Comparison of ENCODE assay signal across 8 cellular contexts in the genomic region with DNA sequence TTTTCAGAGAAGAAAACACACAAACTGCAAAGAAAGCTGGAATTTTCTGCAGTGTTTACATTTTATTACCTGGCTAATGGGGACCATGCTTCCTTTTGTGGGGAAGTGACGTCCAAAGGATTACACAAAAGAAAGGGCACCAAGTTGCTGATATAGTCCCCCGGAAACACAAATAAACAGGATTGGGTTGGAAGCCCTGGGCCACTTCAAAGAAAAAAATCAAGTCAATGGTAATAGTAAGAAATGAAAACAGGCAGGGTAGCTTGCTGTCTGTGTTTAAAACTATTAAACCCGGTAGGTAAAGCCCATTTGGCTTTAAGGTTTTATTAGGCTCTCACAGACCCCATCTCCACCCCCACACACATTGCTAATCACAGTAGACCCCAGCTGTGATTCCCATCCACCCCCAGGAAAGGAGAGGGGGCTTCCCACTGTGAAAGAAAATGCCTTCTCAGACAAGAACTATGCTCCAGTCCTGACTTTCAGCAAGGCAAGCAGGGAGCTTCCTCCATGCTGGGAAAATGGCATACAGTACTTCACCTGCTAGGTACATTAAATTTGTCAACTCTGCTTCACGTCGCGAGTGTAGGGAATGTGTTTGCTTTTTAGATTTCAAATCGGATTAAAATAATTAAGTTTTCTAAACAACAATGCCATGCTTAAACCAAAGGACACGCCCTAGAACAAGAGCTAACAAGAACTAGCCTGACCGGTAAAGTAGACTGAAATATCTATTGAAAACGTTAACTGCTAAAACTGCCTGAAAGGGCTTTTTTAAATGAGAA. TPM values are rescaled to one million over a fixed set of nuclear protein-coding genes. Genes with fewer than 3 reads are reported as not detected.
DNase-seq lines count a peak whose midpoint lies in the region; ATAC-seq and TF ChIP-seq lines count a peak whose summit lies in the region.

No MANE protein-coding gene starts in this region.

- H3K4me3 Mint-ChIP-seq in activated naive CD8-positive, alpha-beta T cell treated with anti-CD3 and anti-CD28 coated beads, Interleukin-2, amount 10 ng/mL, durations not matched to agents 7 days and 5 days: peak overlapping the region; percentile 90

- no peak for TF ChIP-seq POLR2A in thyroid gland (IDR thresholded peaks at IDR 0.05)

- no peak for ATAC-seq in activated naive CD8-positive, alpha-beta T cell treated with anti-CD3 and anti-CD28 coated beads, Interleukin-2, amount 10 ng/mL, durations not matched to agents 7 days and 5 days (ENCODE audit: low read depth)
- ATAC-seq in HG02798 (IDR thresholded peaks at IDR 0.05; ENCODE audit: poor library complexity, unreplicated experiment): no peak

- no peaks in the 10 kb centered on the region for H3K27me3 ChIP-seq in ACC112 (ENCODE audit: insufficient read depth, low read length)
- H3K27me3 ChIP-seq in HUES6 (ENCODE audit: control insufficient read depth, insufficient read depth, low read length): peaks cover 9% of the 10 kb centered on the region
- H3K27me3 ChIP-seq in thyroid gland: no peaks in the 10 kb centered on the region

- intact Hi-C loops in thyroid gland (cut with DNase I): loop anchor here (5.0 kb wide), 1 partner anchor 399 kb away; no protein-coding TSS in a partner anchor

- H3K4me1 ChIP-seq in ACC112 (ENCODE audit: control insufficient read depth, insufficient read depth, low read length, unreplicated experiment): peaks cover 11% of the 10 kb centered on the region
- peaks cover 22% of the 10 kb centered on the region for H3K4me1 ChIP-seq in HUES6 (ENCODE audit: control insufficient read depth, insufficient read depth, low read length)
- peaks cover 0 to 10% of the 10 kb centered on the region in 2 donors for H3K4me1 ChIP-seq in thyroid gland

- H3K36me3 ChIP-seq in ACC112 (ENCODE audit: insufficient read depth, low read length) (no peaks in the 10 kb centered on the region), HUES6 (ENCODE audit: control insufficient read depth, insufficient read depth, low read length) (peaks cover 14% of the 10 kb centered on the region; the same call in 1 of the 2 replicates), thyroid gland (no peaks in the 10 kb centered on the region)

- no peak for TF ChIP-seq CTCF in thyroid gland (IDR thresholded peaks at IDR 0.05)

- H3K79me2 ChIP-seq in ACC112 (ENCODE audit: control insufficient read depth, insufficient read depth, low read length, unreplicated experiment): peaks cover 18% of the 10 kb centered on the region

- no peak for DNase-seq in activated naive CD8-positive, alpha-beta T cell treated with anti-CD3 and anti-CD28 coated beads, Interleukin-2, amount 10 ng/mL, durations not matched to agents 7 days and 5 days
- DNase-seq in iris pigment epithelial cell (ENCODE audit: low read depth) (peak; percentile 30), thyroid gland (no peak), NCI-H2029 (lab: John Stamatoyannopoulos, UW) (no peak)
- no peak for DNase-seq in effector CD4-positive, alpha-beta T cell

- no peaks in the 10 kb centered on the region for H3K9me3 Mint-ChIP-seq in activated naive CD8-positive, alpha-beta T cell treated with anti-CD3 and anti-CD28 coated beads, Interleukin-2, amount 10 ng/mL, durations not matched to agents 7 days and 5 days

- H3K36me3 Mint-ChIP-seq in activated naive CD8-positive, alpha-beta T cell treated with anti-CD3 and anti-CD28 coated beads, Interleukin-2, amount 10 ng/mL, durations not matched to agents 7 days and 5 days: no peaks in the 10 kb centered on the region

- POLR2A ChIA-PET in activated naive CD8-positive, alpha-beta T cell treated with anti-CD3 and anti-CD28 coated beads, Interleukin-2, amount 10 ng/mL, durations not matched to agents 7 days and 5 days (lab: Charles Lee): interaction anchor here (0.7 kb wide), 1 partner anchor 303 kb away, joined by 3 read pairs; no protein-coding TSS in a partner anchor

- peak overlapping the region; percentile 82 for H3K4me3 ChIP-seq in ACC112 (ENCODE audit: low read depth, low read length)
- H3K4me3 ChIP-seq in HUES6 (ENCODE audit: low read depth, low read length): peak overlapping the region; percentile 95
- peak overlapping the region in 2 of 3 donors; percentile 80 to 94 for H3K4me3 ChIP-seq in thyroid gland (replicated peaks in 1 of 3)

- H2AFZ ChIP-seq in ACC112 (ENCODE audit: low read length, unreplicated experiment): peak overlapping the region; percentile 34

- WGBS in thyroid gland, 2 donors: 11 to 20% methylated on average over 10 of the region's 10 CpGs

- peaks cover 17% of the 10 kb centered on the region for H3K4me1 Mint-ChIP-seq in activated naive CD8-positive, alpha-beta T cell treated with anti-CD3 and anti-CD28 coated beads, Interleukin-2, amount 10 ng/mL, durations not matched to agents 7 days and 5 days

- no peak overlapping the region for H3K27ac ChIP-seq in ACC112 (ENCODE audit: low read depth, low read length)
- H3K27ac ChIP-seq in HUES6 (ENCODE audit: low read depth, low read length): peak overlapping the region; percentile 92
- peak overlapping the region in 2 of 3 donors; percentile 83 to 89 for H3K27ac ChIP-seq in thyroid gland

- H3K27me3 Mint-ChIP-seq in activated naive CD8-positive, alpha-beta T cell treated with anti-CD3 and anti-CD28 coated beads, Interleukin-2, amount 10 ng/mL, durations not matched to agents 7 days and 5 days: peaks cover 35% of the 10 kb centered on the region

- H3K27ac Mint-ChIP-seq in activated naive CD8-positive, alpha-beta T cell treated with anti-CD3 and anti-CD28 coated beads, Interleukin-2, amount 10 ng/mL, durations not matched to agents 7 days and 5 days: no peak overlapping the region

- H3K9ac ChIP-seq in HUES6 (ENCODE audit: low read length): peak overlapping the region; percentile 98

- H3K9me3 ChIP-seq in HUES6 (ENCODE audit: control insufficient read depth, insufficient read depth, low read depth, low read length) (no peaks in the 10 kb centered on the region; the same call in 1 of the 2 replicates), thyroid gland (no peaks in the 10 kb centered on the region)

RNA-seq across cellular contexts. Expression of a gene that starts 1.1 kb away (rescaled TPM):
- total RNA-seq in activated naive CD8-positive, alpha-beta T cell treated with anti-CD3 and anti-CD28 coated beads, Interleukin-2, amount 10 ng/mL, durations not matched to agents 7 days and 5 days: 1 to 10 TPM; 3.2 to 3.9 TPM
- 10 to 100 TPM; 26.4 to 47.8 (median 31.2) TPM for total RNA-seq in thyroid gland

RNA-seq across cellular contexts. Expression of a gene that starts 55.7 kb away (rescaled TPM):
- total RNA-seq in activated naive CD8-positive, alpha-beta T cell treated with anti-CD3 and anti-CD28 coated beads, Interleukin-2, amount 10 ng/mL, durations not matched to agents 7 days and 5 days: under 1 TPM; 0.28 to 0.30 TPM
- 1 to 10 TPM; 2.4 to 7.2 (median 4.4) TPM for total RNA-seq in thyroid gland

Comparison
In these comparisons a context has a peak if more than half of its experiments do, and no peak if none do; other contexts are left out.
1. RNA of a gene that starts 1.1 kb away (total RNA-seq): 26.4 to 47.8 TPM in thyroid gland; 3.2 to 3.9 TPM in activated naive CD8-positive, alpha-beta T cell treated with anti-CD3 and anti-CD28 coated beads, Interleukin-2, amount 10 ng/mL, durations not matched to agents 7 days and 5 days; every median in the first group is over 4 times any median in the second.
2. Peak in every context shown above with its lines, with median percentiles within 50 percentile points of each other: H3K4me3 ChIP-seq.